In the genomic region with DNA sequence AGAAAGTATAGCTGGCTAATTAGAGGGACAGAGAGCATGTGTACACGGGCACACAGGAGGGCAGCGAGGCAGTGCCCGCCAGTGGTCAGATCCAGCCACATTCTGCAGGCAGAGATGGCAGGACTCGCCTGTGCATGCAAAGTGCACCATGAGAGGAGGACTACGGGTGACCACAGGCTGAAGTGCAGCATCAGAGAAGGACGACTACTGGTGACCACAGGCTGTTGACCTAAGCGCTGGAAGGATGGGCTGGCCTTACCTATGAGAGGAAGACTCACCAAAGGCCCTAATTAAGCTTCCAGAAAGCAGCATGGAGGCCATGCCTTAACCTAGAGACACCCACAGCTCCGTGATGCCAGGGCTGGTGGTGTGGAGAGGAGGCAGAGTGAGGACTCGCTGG, we compare ENCODE assay signal across 24 cellular contexts. TPM values are rescaled to one million over a fixed set of nuclear protein-coding genes. Genes with fewer than 3 reads are reported as not detected.
A peak's percentile ranks its signal among the peaks of the same experiment; 100 is the strongest.
DNase-seq lines count a peak whose midpoint lies in the region; ATAC-seq, FAIRE-seq and TF ChIP-seq lines count a peak whose summit lies in the region.
"Had no signal": no experiment of that assay in that cellular context is flagged by ENCODE, and none has a peak within 500 bp of the region (broad histone marks: within the 10 kb centered on the region; RNA-seq: fewer than 3 reads in every experiment).

No MANE protein-coding gene starts in this region.

- peaks cover 27% of the 10 kb centered on the region for H3K36me3 Mint-ChIP-seq in brain
- H3K36me3 Mint-ChIP-seq in stimulated activated effector memory CD8-positive, alpha-beta T cell treated with anti-CD3 and anti-CD28 coated beads, Interleukin-12 subunit alpha, Interleukin-12 subunit beta, amount 100 ng/mL, for 72 hours, result peaks cover 17% of the 10 kb centered on the region
- peaks cover 2% of the 10 kb centered on the region for H3K36me3 Mint-ChIP-seq in activated CD4-positive, alpha-beta T cell treated with anti-CD3 and anti-CD28 coated beads for 36 hours (ENCODE audit: low read depth)

- no peaks in the 10 kb centered on the region for H3K9me3 Mint-ChIP-seq in brain
- no peaks in the 10 kb centered on the region for H3K9me3 Mint-ChIP-seq in stimulated activated effector memory CD8-positive, alpha-beta T cell treated with anti-CD3 and anti-CD28 coated beads, Interleukin-12 subunit alpha, Interleukin-12 subunit beta, amount 100 ng/mL, for 72 hours
- H3K9me3 Mint-ChIP-seq in activated CD4-positive, alpha-beta T cell treated with anti-CD3 and anti-CD28 coated beads for 36 hours (ENCODE audit: low read depth), result no peaks in the 10 kb centered on the region

- no peak for ATAC-seq in stimulated activated effector memory CD8-positive, alpha-beta T cell treated with anti-CD3 and anti-CD28 coated beads, Interleukin-12 subunit alpha, Interleukin-12 subunit beta, amount 100 ng/mL, for 72 hours
- no peak for ATAC-seq in activated CD4-positive, alpha-beta T cell treated with anti-CD3 and anti-CD28 coated beads for 36 hours
- no peak for ATAC-seq in HG03039 (IDR thresholded peaks at IDR 0.05; ENCODE audit: unreplicated experiment)
- ATAC-seq: A549 had no signal

- H3K4me2 ChIP-seq in Karpas-422 (ENCODE audit: low read depth, low read length, poor library complexity, severe bottlenecking) (no peak overlapping the region), endothelial cell of umbilical vein (ENCODE audit: insufficient read depth, low read length) (no peak overlapping the region)
- H3K4me2 ChIP-seq: A549, KMS-11 had no signal

- CTCF ChIA-PET in endothelial cell of umbilical vein (lab: Charles Lee), result no interaction called here
- CTCF ChIA-PET in activated CD4-positive, alpha-beta T cell treated with anti-CD3 and anti-CD28 coated beads for 36 hours (lab: Charles Lee), result no interaction called here

- peaks cover 74% of the 10 kb centered on the region for H3K4me1 ChIP-seq in Karpas-422 (ENCODE audit: low read length)
- peaks cover 16% of the 10 kb centered on the region for H3K4me1 ChIP-seq in endothelial cell of umbilical vein (ENCODE audit: control insufficient read depth, extremely low read depth, insufficient read depth, low read length)
- H3K4me1 ChIP-seq in BE2C, result no peaks in the 10 kb centered on the region

- H3K4me3 Mint-ChIP-seq in brain, result no peak overlapping the region
- H3K4me3 Mint-ChIP-seq in stimulated activated effector memory CD8-positive, alpha-beta T cell treated with anti-CD3 and anti-CD28 coated beads, Interleukin-12 subunit alpha, Interleukin-12 subunit beta, amount 100 ng/mL, for 72 hours, result no peak overlapping the region
- H3K4me3 Mint-ChIP-seq in activated CD4-positive, alpha-beta T cell treated with anti-CD3 and anti-CD28 coated beads for 36 hours, result no peak overlapping the region
- H3K4me3 Mint-ChIP-seq: B cell had no signal

- peak; percentile 66 for FAIRE-seq in endothelial cell of umbilical vein (lab: Jason Lieb, UNC)
- FAIRE-seq: A549, D721Med had no signal

- no peak overlapping the region for H3K9ac ChIP-seq in Karpas-422 (ENCODE audit: low read length)
- no peak overlapping the region for H3K9ac ChIP-seq in endothelial cell of umbilical vein (replicated peaks; ENCODE audit: extremely low read depth, insufficient read depth, low read length)
- H3K9ac ChIP-seq: KMS-11 had no signal

- intact Hi-C loops in endothelial cell of umbilical vein (cut with micrococcal nuclease), result no loop called here
- intact Hi-C loops in activated CD4-positive, alpha-beta T cell treated with anti-CD3 and anti-CD28 coated beads for 36 hours (cut with DNase I, micrococcal nuclease), result no loop called here

- no peaks in the 10 kb centered on the region for H4K20me1 ChIP-seq in Karpas-422 (ENCODE audit: insufficient read depth, low read depth, low read length)
- H4K20me1 ChIP-seq in endothelial cell of umbilical vein (replicated peaks; ENCODE audit: control insufficient read depth, extremely low read depth, insufficient read depth, low read length), result no peaks in the 10 kb centered on the region

- no peak for DNase-seq in Karpas-422
- no peak for DNase-seq in endothelial cell of umbilical vein (ENCODE audit: low read depth, low spot score)
- no peak for DNase-seq in stimulated activated effector memory CD8-positive, alpha-beta T cell treated with anti-CD3 and anti-CD28 coated beads, Interleukin-12 subunit alpha, Interleukin-12 subunit beta, amount 100 ng/mL, for 72 hours (ENCODE audit: low spot score in 2 of 2)
- DNase-seq in activated CD4-positive, alpha-beta T cell treated with anti-CD3 and anti-CD28 coated beads for 36 hours, result no peak
- DNase-seq in HuH-7.5 (ENCODE audit: low spot score), result no peak
- DNase-seq in BE2C, result no peak
- DNase-seq: GF-D8; H7; NCI-H1105; NCI-H146; NCI-H2029; NCI-H345; NCI-H524; NCI-H774; NK-92 treated with Interleukin-12 subunit alpha and Interleukin-12 subunit beta, amount 100 ng/mL, for 24 hours; Peyer's patch had no signal

- POLR2A ChIA-PET in endothelial cell of umbilical vein (lab: Charles Lee), result no interaction called here
- POLR2A ChIA-PET in activated CD4-positive, alpha-beta T cell treated with anti-CD3 and anti-CD28 coated beads for 36 hours (lab: Charles Lee), result no interaction called here

- TF ChIP-seq POLR2A in endothelial cell of umbilical vein (IDR thresholded peaks at IDR 0.05; ENCODE audit: low read depth, low read length), result no peak

- H3K4me3 ChIP-seq in Karpas-422 (ENCODE audit: low read length) (no peak overlapping the region), endothelial cell of umbilical vein (replicated peaks in 1 of 3; ENCODE audit: insufficient read depth in 1 of 3, low read depth in 1 of 3, low read length in 3 of 3) (no peak overlapping the region), BE2C (ENCODE audit: low read depth, low read length) (no peak overlapping the region)
- H3K4me3 ChIP-seq: A549, Peyer's patch, SJSA1 had no signal

- no peaks in the 10 kb centered on the region for H3K9me2 ChIP-seq in Karpas-422 (replicated peaks; ENCODE audit: insufficient read depth, low read length)

- H2AFZ ChIP-seq in Karpas-422 (ENCODE audit: low read length) (no peak overlapping the region), endothelial cell of umbilical vein (ENCODE audit: low read depth, low read length) (no peak overlapping the region)

- H3K9me1 ChIP-seq in endothelial cell of umbilical vein (replicated peaks; ENCODE audit: control insufficient read depth, extremely low read depth, insufficient read depth, low read length), result no peaks in the 10 kb centered on the region

- H3K27ac Mint-ChIP-seq in brain, result peak overlapping the region in 4 of 5 experiments; percentile 32 to 69 (median 47)
- peak overlapping the region; percentile 13 for H3K27ac Mint-ChIP-seq in stimulated activated effector memory CD8-positive, alpha-beta T cell treated with anti-CD3 and anti-CD28 coated beads, Interleukin-12 subunit alpha, Interleukin-12 subunit beta, amount 100 ng/mL, for 72 hours
- H3K27ac Mint-ChIP-seq in activated CD4-positive, alpha-beta T cell treated with anti-CD3 and anti-CD28 coated beads for 36 hours, result no peak overlapping the region
- H3K27ac Mint-ChIP-seq: B cell had no signal

- H3K27me3 ChIP-seq in Karpas-422 (ENCODE audit: low read length), result no peaks in the 10 kb centered on the region
- H3K27me3 ChIP-seq in endothelial cell of umbilical vein (ENCODE audit: control insufficient read depth in 2 of 2, insufficient read depth in 2 of 2, low read length in 2 of 2), result no peaks in the 10 kb centered on the region
- no peaks in the 10 kb centered on the region for H3K27me3 ChIP-seq in BE2C
- H3K27me3 ChIP-seq: Peyer's patch, SJSA1 had no signal

- H3K9me3 ChIP-seq in Karpas-422 (ENCODE audit: low read length) (no peaks in the 10 kb centered on the region), endothelial cell of umbilical vein (replicated peaks; ENCODE audit: control insufficient read depth, insufficient read depth, low read length) (no peaks in the 10 kb centered on the region), BE2C (no peaks in the 10 kb centered on the region)
- H3K9me3 ChIP-seq: A549, Peyer's patch, SJSA1 had no signal

- no peaks in the 10 kb centered on the region for H3K27me3 Mint-ChIP-seq in brain
- no peaks in the 10 kb centered on the region for H3K27me3 Mint-ChIP-seq in activated CD4-positive, alpha-beta T cell treated with anti-CD3 and anti-CD28 coated beads for 36 hours
- H3K27me3 Mint-ChIP-seq: B cell had no signal

- H3K4me1 Mint-ChIP-seq in brain, result peaks cover 23% of the 10 kb centered on the region
- H3K4me1 Mint-ChIP-seq in stimulated activated effector memory CD8-positive, alpha-beta T cell treated with anti-CD3 and anti-CD28 coated beads, Interleukin-12 subunit alpha, Interleukin-12 subunit beta, amount 100 ng/mL, for 72 hours, result peaks cover 35% of the 10 kb centered on the region
- H3K4me1 Mint-ChIP-seq in activated CD4-positive, alpha-beta T cell treated with anti-CD3 and anti-CD28 coated beads for 36 hours, result peaks cover 20% of the 10 kb centered on the region

- H3K27ac ChIP-seq in Karpas-422 (ENCODE audit: low read length) (peak overlapping the region; percentile 9; the same call in 1 of the 2 replicates), endothelial cell of umbilical vein (ENCODE audit: insufficient read depth, low read depth, low read length) (no peak overlapping the region)
- H3K27ac ChIP-seq: HL-60, KMS-11, Peyer's patch, SJSA1 had no signal

- H3K79me2 ChIP-seq in Karpas-422 (ENCODE audit: low read length) (peaks cover 34% of the 10 kb centered on the region), endothelial cell of umbilical vein (ENCODE audit: control insufficient read depth, insufficient read depth, low read length) (no peaks in the 10 kb centered on the region)

- no peak for TF ChIP-seq CTCF in brain (conservative IDR thresholded peaks at IDR 0.05)
- no peak for TF ChIP-seq CTCF in endothelial cell of umbilical vein (IDR thresholded peaks at IDR 0.05; ENCODE audit: extremely low read depth in 1 of 2, insufficient read depth in 1 of 2, low read depth in 1 of 2, low read length in 2 of 2)
- TF ChIP-seq CTCF in BE2C (IDR thresholded peaks at IDR 0.05; ENCODE audit: low read depth, low read length), result no peak

- H3K36me3 ChIP-seq in Karpas-422 (ENCODE audit: insufficient read depth, low read length) (peaks cover 21% of the 10 kb centered on the region), endothelial cell of umbilical vein (ENCODE audit: control insufficient read depth in 2 of 2, extremely low read depth in 1 of 2, insufficient read depth in 2 of 2, low read length in 2 of 2) (peaks cover 0 to 2% of the 10 kb centered on the region in 2 experiments), BE2C (peaks cover 18% of the 10 kb centered on the region)

- BruUV-seq in endothelial cell of umbilical vein (replicated peaks; lab: Mats Ljungman, UMichigan), result no TSS peak

- dilution Hi-C loops in endothelial cell of umbilical vein (cut with MboI; ENCODE audit: extremely low pct_ligation_motif_present, low sequenced_read_pairs), result no loop called here

RNA-seq across cellular contexts. Expression of a gene that starts 54.2 kb away (rescaled TPM):
- 22.9 and 44.2 TPM in 2 replicates for total RNA-seq in Karpas-422 (2014; rRNA removed; shearing (Covaris generic); ENCODE audit: low replicate concordance)
- polyA plus RNA-seq in brain (ENCODE audit: insufficient read depth, low read depth, low replicate concordance) (11.5 TPM), endothelial cell of umbilical vein (14.8 and 15.4 TPM in 2 replicates)
- 36.2 and 38.3 TPM in 2 replicates for total RNA-seq in endothelial cell of umbilical vein
- polyA plus RNA-seq in endothelial cell of umbilical vein (2011; cell fraction: cytosol; rRNA removed), result 17.0 and 17.2 TPM in 2 replicates
- 13.2 and 17.7 TPM in 2 replicates for polyA plus RNA-seq in endothelial cell of umbilical vein (2011; cell fraction: nucleus; rRNA removed)
- 14.1 and 21.7 TPM in 2 replicates for polyA plus RNA-seq in endothelial cell of umbilical vein (2012)
- polyA minus RNA-seq in endothelial cell of umbilical vein, result 62.4 and 62.5 TPM in 2 replicates
- 19.7 TPM for polyA minus RNA-seq in endothelial cell of umbilical vein (2011; cell fraction: cytosol; rRNA and poly(A)+ RNA removed)
- polyA minus RNA-seq in endothelial cell of umbilical vein (2011; cell fraction: nucleus; rRNA and poly(A)+ RNA removed), result 23.3 and 28.9 TPM in 2 replicates
- total RNA-seq in activated CD4-positive, alpha-beta T cell treated with anti-CD3 and anti-CD28 coated beads for 36 hours, result 10 to 100 TPM; 25.5 to 29.4 TPM
- 6.5 TPM for polyA plus RNA-seq in BE2C (2012; ENCODE audit: insufficient read depth, insufficient read length, low read depth)
